Comparison of ENCODE assay signal across 1 cellular context in genomic region chr14:99240512-99241313, GRCh38.
TF ChIP-seq lines count a peak whose summit lies in the region.

No MANE protein-coding gene starts in this region.

TF ChIP-seq in WTC11, 78 proteins besides CTCF, POLR2A, EP300 and RAD21 (continued from another document):
- TF ChIP-seq PRDM15 (CRISPR knock-in tag; IDR thresholded peaks at IDR 0.05) (no peak), E2F4 (CRISPR knock-in tag; IDR thresholded peaks at IDR 0.05; ENCODE audit: borderline replicate concordance, low read depth) (no peak), STAT6 (CRISPR knock-in tag; conservative IDR thresholded peaks at IDR 0.05; ENCODE audit: low read depth) (no peak), CREM (CRISPR knock-in tag; IDR thresholded peaks at IDR 0.05) (no peak), OVOL2 (CRISPR knock-in tag; IDR thresholded peaks at IDR 0.05; ENCODE audit: borderline replicate concordance) (no peak), ZBTB21 (CRISPR knock-in tag; IDR thresholded peaks at IDR 0.05; ENCODE audit: borderline replicate concordance) (no peak), TEAD1 (CRISPR knock-in tag; IDR thresholded peaks at IDR 0.05) (no peak), ZNF219 (CRISPR knock-in tag; IDR thresholded peaks at IDR 0.05; ENCODE audit: borderline replicate concordance) (no peak)
